ENCODE assay signal across 8 cellular contexts in genomic region chrX:41441934-41442823, GRCh38. TPM values are rescaled to one million over a fixed set of nuclear protein-coding genes. Genes with fewer than 3 reads are reported as not detected.
DNase-seq lines count a peak whose midpoint lies in the region; ATAC-seq, FAIRE-seq and TF ChIP-seq lines count a peak whose summit lies in the region.

No MANE protein-coding gene starts in this region.

- DNase-seq in DMS53 (lab: John Stamatoyannopoulos, UW) = peak; percentile 96
- DNase-seq in GM20000 (ENCODE audit: low spot score) = peak; percentile 87
- DNase-seq in HS-5 (ENCODE audit: low read depth) = peak; percentile 56
- peak; percentile 81 for DNase-seq in SKM-1 (lab: John Stamatoyannopoulos, UW; ENCODE audit: unreplicated experiment)
- peak; percentile 94 for DNase-seq in activated naive CD8-positive, alpha-beta T cell treated with anti-CD3 and anti-CD28 coated beads, Interleukin-2, amount 10 ng/mL, durations not matched to agents 7 days and 5 days
- peak; percentile 79 to 83 for DNase-seq in heart right ventricle
- DNase-seq in putamen (ENCODE audit: low spot score) = peak; percentile 38
- DNase-seq in urothelium cell line (ENCODE audit: low spot score) = peak; percentile 86

- peaks cover 0 to 7% (median 3%) of the 10 kb centered on the region in 9 donors for H3K4me1 ChIP-seq in heart right ventricle

- H3K9me3 Mint-ChIP-seq in activated naive CD8-positive, alpha-beta T cell treated with anti-CD3 and anti-CD28 coated beads, Interleukin-2, amount 10 ng/mL, durations not matched to agents 7 days and 5 days = no peaks in the 10 kb centered on the region

- whole genome bisulfite sequencing in heart right ventricle, 2 donors = 6 to 10% methylated on average over 38 to 58 of the region's 58 CpGs

- peak overlapping the region; percentile 68 for H3K4me3 Mint-ChIP-seq in activated naive CD8-positive, alpha-beta T cell treated with anti-CD3 and anti-CD28 coated beads, Interleukin-2, amount 10 ng/mL, durations not matched to agents 7 days and 5 days

- POLR2A ChIA-PET in activated naive CD8-positive, alpha-beta T cell treated with anti-CD3 and anti-CD28 coated beads, Interleukin-2, amount 10 ng/mL, durations not matched to agents 7 days and 5 days (lab: Charles Lee) = no interaction called here

- peak; percentile 92 for ATAC-seq in activated naive CD8-positive, alpha-beta T cell treated with anti-CD3 and anti-CD28 coated beads, Interleukin-2, amount 10 ng/mL, durations not matched to agents 7 days and 5 days (ENCODE audit: low read depth)
- ATAC-seq in heart right ventricle = peak; percentile 93 to 97 (median 96)

- peak overlapping the region; percentile 81 for H3K27ac Mint-ChIP-seq in activated naive CD8-positive, alpha-beta T cell treated with anti-CD3 and anti-CD28 coated beads, Interleukin-2, amount 10 ng/mL, durations not matched to agents 7 days and 5 days

- no peaks in the 10 kb centered on the region for H3K27me3 Mint-ChIP-seq in activated naive CD8-positive, alpha-beta T cell treated with anti-CD3 and anti-CD28 coated beads, Interleukin-2, amount 10 ng/mL, durations not matched to agents 7 days and 5 days

- no peaks in the 10 kb centered on the region for H3K36me3 ChIP-seq in heart right ventricle

- peaks cover 7% of the 10 kb centered on the region for H3K4me1 Mint-ChIP-seq in activated naive CD8-positive, alpha-beta T cell treated with anti-CD3 and anti-CD28 coated beads, Interleukin-2, amount 10 ng/mL, durations not matched to agents 7 days and 5 days

- H3K9me3 ChIP-seq in heart right ventricle = no peaks in the 10 kb centered on the region

- H3K4me3 ChIP-seq in heart right ventricle = peak overlapping the region in 8 of 10 donors; percentile 26 to 58 (median 44)

- H3K36me3 Mint-ChIP-seq in activated naive CD8-positive, alpha-beta T cell treated with anti-CD3 and anti-CD28 coated beads, Interleukin-2, amount 10 ng/mL, durations not matched to agents 7 days and 5 days = no peaks in the 10 kb centered on the region

- peak; percentile 37 for FAIRE-seq in urothelium cell line (lab: Jason Lieb, UNC)

- intact Hi-C loops in heart right ventricle (cut with DNase I) = loop anchor here in 7 of 10 donors (2.0 to 10.0 kb wide), 6 partner anchors 105 to 167 kb away; partner anchors contain the start of gene DDX3X (in 5 of the 7)

- peak overlapping the region; percentile 17 to 90 (median 76) for H3K27ac ChIP-seq in heart right ventricle

- TF ChIP-seq CTCF in GM20000 (IDR thresholded peaks at IDR 0.05; ENCODE audit: extremely low read depth, missing control alignments) (peak; percentile 53), heart right ventricle (IDR thresholded peaks at IDR 0.05) (peak; percentile 22 to 76 (median 61))

- H3K27me3 ChIP-seq in heart right ventricle = peaks cover 0 to 9% (median 0%) of the 10 kb centered on the region in 7 donors

RNA-seq across cellular contexts. Expression of gene NYX, which starts 5.0 kb away (rescaled TPM):
- not detected for total RNA-seq in activated naive CD8-positive, alpha-beta T cell treated with anti-CD3 and anti-CD28 coated beads, Interleukin-2, amount 10 ng/mL, durations not matched to agents 7 days and 5 days
- not detected for total RNA-seq in heart right ventricle
- polyA plus RNA-seq in heart right ventricle = not detected

Comparison
In these comparisons a context has a peak if more than half of its experiments do, and no peak if none do; other contexts are left out.
1. Peak in every context shown above with its lines: DNase-seq, ATAC-seq, H3K4me3 ChIP-seq and H3K27ac ChIP-seq.
2. DNase-seq: peak in every context shown above with its lines; median percentile 96 in DMS53; 94 in activated naive CD8-positive, alpha-beta T cell treated with anti-CD3 and anti-CD28 coated beads, Interleukin-2, amount 10 ng/mL, durations not matched to agents 7 days and 5 days; 87 in GM20000; 86 in urothelium cell line; 81 in SKM-1; 81 in heart right ventricle; 56 in HS-5; 38 in putamen.